In genomic region chr18:10361660-10362059, GRCh38 we compare ENCODE assay signal across 39 cellular contexts.
"Had no signal": no experiment of that assay in that cellular context is flagged by ENCODE, and none has a peak within 500 bp of the region (broad histone marks: within the 10 kb centered on the region; RNA-seq: fewer than 3 reads in every experiment).

No MANE protein-coding gene starts in this region.

- H3K27me3 Mint-ChIP-seq: activated naive CD4-positive, alpha-beta T cell treated with anti-CD3 and anti-CD28 coated beads, Interleukin-2, amount 10 ng/mL, durations not matched to agents 7 days and 5 days; activated naive CD4-positive, alpha-beta T cell treated with anti-CD3 and anti-CD28 coated beads, Interleukin-2, amount 50 U/mL, for 24 hours; activated T-cell treated with anti-CD3 and anti-CD28 coated beads, Interleukin-2, amount 50 U/mL, for 24 hours had no signal

- DNase-seq: activated effector memory CD4-positive, alpha-beta T cell treated with anti-CD3 and anti-CD28 coated beads, Interleukin-2, amount 50 U/mL, for 16 hours; activated effector memory CD4-positive, alpha-beta T cell treated with Interleukin-2 at 50 U/mL for 16 hours; activated gamma-delta T cell; activated gamma-delta T cell treated with Interleukin-2 at 50 U/mL for 16 hours; activated naive CD4-positive, alpha-beta T cell; activated naive CD4-positive, alpha-beta T cell treated with anti-CD3 and anti-CD28 coated beads for 36 hours; activated naive CD4-positive, alpha-beta T cell treated with anti-CD3 and anti-CD28 coated beads, Interleukin-2, amount 10 ng/mL, durations not matched to agents 7 days and 5 days; activated naive CD4-positive, alpha-beta T cell treated with anti-CD3 and anti-CD28 coated beads, Interleukin-2, amount 50 U/mL, for 16 hours; activated naive CD4-positive, alpha-beta T cell treated with Interleukin-2 at 50 U/mL for 16 hours; activated naive CD8-positive, alpha-beta T cell treated with anti-CD3 and anti-CD28 coated beads for 36 hours; activated naive CD8-positive, alpha-beta T cell treated with anti-CD3 and anti-CD28 coated beads, Interleukin-2, amount 10 ng/mL, durations not matched to agents 7 days and 5 days; activated naive CD8-positive, alpha-beta T cell treated with anti-CD3 and anti-CD28 coated beads, Interleukin-2, amount 50 U/mL, for 24 hours; activated T-cell treated with anti-CD3 and anti-CD28 coated beads for 4 hours; activated T-cell treated with anti-CD3 and anti-CD28 coated beads, Interleukin-2, amount 50 U/mL, for 1 hour; activated T-cell treated with anti-CD3 and anti-CD28 coated beads, Interleukin-2, amount 50 U/mL, for 24 hours; activated T-cell treated with anti-CD3 and anti-CD28 coated beads, Interleukin-2, amount 50 U/mL, for 4 hours; activated T-cell treated with anti-CD3 and anti-CD28 coated beads, Interleukin-2, amount 50 U/mL, for 48 hours; activated T-cell treated with anti-CD3 and anti-CD28 coated beads, Interleukin-2, amount 50 U/mL, for 72 hours; adrenal gland; amniotic stem cell; amygdala; anterior cingulate cortex; aorta; body of pancreas; brain microvascular endothelial cell; caudate nucleus; central memory CD4-positive, alpha-beta T cell; cerebellar nuclear complex had no signal

- H3K36me3 ChIP-seq: adrenal gland, ascending aorta, brain microvascular endothelial cell, breast epithelium, cardiac muscle cell had no signal

- H3K9me3 Mint-ChIP-seq: activated naive CD4-positive, alpha-beta T cell treated with anti-CD3 and anti-CD28 coated beads, Interleukin-2, amount 50 U/mL, for 24 hours had no signal

- H3K4me3 Mint-ChIP-seq: activated naive CD4-positive, alpha-beta T cell treated with anti-CD3 and anti-CD28 coated beads for 36 hours; activated naive CD4-positive, alpha-beta T cell treated with anti-CD3 and anti-CD28 coated beads, Interleukin-2, amount 10 ng/mL, durations not matched to agents 7 days and 5 days; activated naive CD4-positive, alpha-beta T cell treated with anti-CD3 and anti-CD28 coated beads, Interleukin-2, amount 50 U/mL, for 24 hours; activated naive CD8-positive, alpha-beta T cell; activated naive CD8-positive, alpha-beta T cell treated with anti-CD3 and anti-CD28 coated beads for 36 hours; activated naive CD8-positive, alpha-beta T cell treated with anti-CD3 and anti-CD28 coated beads, Interleukin-2, amount 10 ng/mL, durations not matched to agents 7 days and 5 days; activated naive CD8-positive, alpha-beta T cell treated with anti-CD3 and anti-CD28 coated beads, Interleukin-2, amount 50 U/mL, for 24 hours; activated T-cell treated with anti-CD3 and anti-CD28 coated beads, Interleukin-2, amount 50 U/mL, for 24 hours; activated T-cell treated with anti-CD3 and anti-CD28 coated beads, Interleukin-2, amount 50 U/mL, for 4 hours; activated T-cell treated with anti-CD3 and anti-CD28 coated beads, Interleukin-2, amount 50 U/mL, for 72 hours; activated T-helper 1 cell treated with anti-CD3 and anti-CD28 coated beads, Interleukin-12 subunit alpha, Interleukin-12 subunit beta, Interleukin-2, Interleukin-4 antibody, amounts not matched to agents 30 ng/mL and 10 ng/mL and 1 ng/mL, durations not matched to agents 14 hours and 24 hours and 36 hours; activated T-helper 17 cell treated with anti-CD3 and anti-CD28 coated beads, Interleukin-2, amount 50 U/mL, for 72 hours; brain; central memory CD8-positive, alpha-beta T cell had no signal

- H3K27ac ChIP-seq: adrenal gland, ascending aorta, body of pancreas, brain microvascular endothelial cell, breast epithelium, cardiac muscle cell had no signal

- H3K9me3 ChIP-seq: body of pancreas had no signal

- H3K4me3 ChIP-seq: adrenal gland, ascending aorta, body of pancreas, breast epithelium, cardiac muscle cell had no signal

- H3K27ac Mint-ChIP-seq: activated naive CD4-positive, alpha-beta T cell treated with anti-CD3 and anti-CD28 coated beads for 36 hours; activated naive CD4-positive, alpha-beta T cell treated with anti-CD3 and anti-CD28 coated beads, Interleukin-2, amount 10 ng/mL, durations not matched to agents 7 days and 5 days; activated naive CD4-positive, alpha-beta T cell treated with anti-CD3 and anti-CD28 coated beads, Interleukin-2, amount 50 U/mL, for 24 hours; activated naive CD4-positive, alpha-beta T cell treated with anti-CD3 and anti-CD28 coated beads, Interleukin-2, amount 50 U/mL, for 72 hours; activated naive CD8-positive, alpha-beta T cell; activated naive CD8-positive, alpha-beta T cell treated with anti-CD3 and anti-CD28 coated beads for 36 hours; activated naive CD8-positive, alpha-beta T cell treated with anti-CD3 and anti-CD28 coated beads, Interleukin-2, amount 10 ng/mL, durations not matched to agents 7 days and 5 days; activated naive CD8-positive, alpha-beta T cell treated with anti-CD3 and anti-CD28 coated beads, Interleukin-2, amount 50 U/mL, for 24 hours; activated T-cell treated with anti-CD3 and anti-CD28 coated beads, Interleukin-2, amount 50 U/mL, for 24 hours; activated T-cell treated with anti-CD3 and anti-CD28 coated beads, Interleukin-2, amount 50 U/mL, for 72 hours; activated T-helper 1 cell treated with anti-CD3 and anti-CD28 coated beads, Interleukin-12 subunit alpha, Interleukin-12 subunit beta, Interleukin-2, Interleukin-4 antibody, amounts not matched to agents 30 ng/mL and 10 ng/mL and 1 ng/mL, durations not matched to agents 14 hours and 24 hours and 36 hours; activated T-helper 17 cell treated with anti-CD3 and anti-CD28 coated beads, Interleukin-2, amount 50 U/mL, for 72 hours; activated T-helper 2 cell treated with anti-CD3 and anti-CD28 coated beads, Interferon-gamma antibody, Interleukin-2, Interleukin-4, amounts not matched to agents 10 μg/mL and 5 μg/mL and 100 μg/mL, durations not matched to agents 14 hours and 24 hours and 36 hours; brain had no signal

- H3K36me3 Mint-ChIP-seq: activated naive CD4-positive, alpha-beta T cell treated with anti-CD3 and anti-CD28 coated beads, Interleukin-2, amount 10 ng/mL, durations not matched to agents 7 days and 5 days; activated naive CD4-positive, alpha-beta T cell treated with anti-CD3 and anti-CD28 coated beads, Interleukin-2, amount 50 U/mL, for 24 hours; activated naive CD8-positive, alpha-beta T cell; activated naive CD8-positive, alpha-beta T cell treated with anti-CD3 and anti-CD28 coated beads for 36 hours; activated naive CD8-positive, alpha-beta T cell treated with anti-CD3 and anti-CD28 coated beads, Interleukin-2, amount 10 ng/mL, durations not matched to agents 7 days and 5 days; brain had no signal

- H3K27me3 ChIP-seq: adrenal gland, ascending aorta, body of pancreas, brain microvascular endothelial cell, breast epithelium, cardiac muscle cell had no signal

- H3K4me1 ChIP-seq: adrenal gland, ascending aorta, body of pancreas, breast epithelium had no signal

- ATAC-seq: activated naive CD4-positive, alpha-beta T cell treated with anti-CD3 and anti-CD28 coated beads, Interleukin-2, amount 50 U/mL, for 72 hours; activated naive CD8-positive, alpha-beta T cell treated with anti-CD3 and anti-CD28 coated beads, Interleukin-2, amount 50 U/mL, for 24 hours; activated T-cell treated with anti-CD3 and anti-CD28 coated beads, Interleukin-2, amount 50 U/mL, for 4 hours; activated T-cell treated with anti-CD3 and anti-CD28 coated beads, Interleukin-2, amount 50 U/mL, for 72 hours; activated T-helper 17 cell treated with anti-CD3 and anti-CD28 coated beads, Interleukin-2, amount 50 U/mL, for 72 hours; body of pancreas had no signal

- H3K4me1 Mint-ChIP-seq: activated naive CD4-positive, alpha-beta T cell treated with anti-CD3 and anti-CD28 coated beads, Interleukin-2, amount 10 ng/mL, durations not matched to agents 7 days and 5 days; activated naive CD4-positive, alpha-beta T cell treated with anti-CD3 and anti-CD28 coated beads, Interleukin-2, amount 50 U/mL, for 24 hours; activated naive CD8-positive, alpha-beta T cell treated with anti-CD3 and anti-CD28 coated beads for 36 hours; activated naive CD8-positive, alpha-beta T cell treated with anti-CD3 and anti-CD28 coated beads, Interleukin-2, amount 10 ng/mL, durations not matched to agents 7 days and 5 days; activated naive CD8-positive, alpha-beta T cell treated with anti-CD3 and anti-CD28 coated beads, Interleukin-2, amount 50 U/mL, for 24 hours; activated T-helper 17 cell treated with anti-CD3 and anti-CD28 coated beads, Interleukin-2, amount 50 U/mL, for 72 hours; central memory CD8-positive, alpha-beta T cell had no signal
